8 cellular contexts compared by ENCODE assay signal in genomic region chr12:109462868-109463692, GRCh38. TPM values are rescaled to one million over a fixed set of nuclear protein-coding genes. Genes with fewer than 3 reads are reported as not detected.
DNase-seq lines count a peak whose midpoint lies in the region; ATAC-seq and TF ChIP-seq lines count a peak whose summit lies in the region.

No MANE protein-coding gene starts in this region.

- TF ChIP-seq POLR2A in NB4 (IDR thresholded peaks at IDR 0.05; ENCODE audit: extremely low read depth, insufficient read length), result no peak

- H3K79me2 ChIP-seq in OCI-LY7 (ENCODE audit: insufficient read depth, low read depth, low read length), result peaks cover 12% of the 10 kb centered on the region; the same call in 1 of the 2 replicates

- no peak overlapping the region for H2AFZ ChIP-seq in OCI-LY7 (ENCODE audit: low read length)

- DNase-seq in CD4-positive, alpha-beta T cell, result no peak
- DNase-seq in NB4 (ENCODE audit: low read depth) (peak; percentile 26), immature natural killer cell (no peak), OCI-LY7 (ENCODE audit: low spot score) (no peak)

- peak; percentile 73 for ATAC-seq in CD4-positive, alpha-beta T cell (ENCODE audit: poor library complexity)
- ATAC-seq in HG03460 (IDR thresholded peaks at IDR 0.05; ENCODE audit: unreplicated experiment) (no peak), HG02623 (IDR thresholded peaks at IDR 0.05; ENCODE audit: unreplicated experiment) (no peak)

- H3K36me3 Mint-ChIP-seq in CD4-positive, alpha-beta T cell (ENCODE audit: low read depth), result peaks cover 58% of the 10 kb centered on the region
- H3K36me3 Mint-ChIP-seq in brain (peaks cover 22% of the 10 kb centered on the region), immature natural killer cell (peaks cover 13 to 29% (median 15%) of the 10 kb centered on the region in 3 donors)

- no peak overlapping the region for H3K4me2 ChIP-seq in OCI-LY7 (ENCODE audit: low read length)

- H3K27ac ChIP-seq in CD4-positive, alpha-beta T cell (ENCODE audit: low read depth, low read length), result no peak overlapping the region
- H3K27ac ChIP-seq in skin epidermis (peak overlapping the region; percentile 40 to 94 (median 85)), OCI-LY7 (ENCODE audit: low read depth, low read length, poor library complexity, severe bottlenecking) (no peak overlapping the region)

- no peak for TF ChIP-seq CTCF in CD4-positive, alpha-beta T cell (IDR thresholded peaks at IDR 0.05)
- TF ChIP-seq CTCF in NB4 (IDR thresholded peaks at IDR 0.05; ENCODE audit: low read depth, low read length) (no peak), brain (conservative IDR thresholded peaks at IDR 0.05) (no peak), OCI-LY7 (conservative IDR thresholded peaks at IDR 0.05; ENCODE audit: low read length) (no peak)

- peak overlapping the region; percentile 76 for H3K27ac Mint-ChIP-seq in CD4-positive, alpha-beta T cell
- peak overlapping the region in 4 of 5 experiments; percentile 18 to 98 (median 94) for H3K27ac Mint-ChIP-seq in brain
- H3K27ac Mint-ChIP-seq in immature natural killer cell, result peak overlapping the region; percentile 85 to 99 (median 96)

- H3K36me3 ChIP-seq in OCI-LY7 (ENCODE audit: insufficient read depth, low read length), result peaks cover 49% of the 10 kb centered on the region

- no peaks in the 10 kb centered on the region for H3K27me3 ChIP-seq in CD4-positive, alpha-beta T cell (ENCODE audit: control insufficient read depth, insufficient read depth, low read length)

- H4K20me1 ChIP-seq in OCI-LY7 (ENCODE audit: insufficient read depth, low read length), result no peaks in the 10 kb centered on the region

- H3K27me3 Mint-ChIP-seq in CD4-positive, alpha-beta T cell, result no peaks in the 10 kb centered on the region
- H3K27me3 Mint-ChIP-seq in brain (peaks cover 2% of the 10 kb centered on the region), immature natural killer cell (ENCODE audit: low read depth in 3 of 3) (peaks cover 3 to 5% (median 4%) of the 10 kb centered on the region in 3 donors)

- POLR2A ChIA-PET in CD4-positive, alpha-beta T cell (lab: Charles Lee), result interaction anchor here (0.8 to 2.2 kb wide), 5 partner anchors 10 to 35 kb away, joined by 3 to 21 read pairs (median 5); partner anchors contain the start of genes KCTD10 and UBE3B
- POLR2A ChIA-PET in OCI-LY7 (lab: Charles Lee), result interaction anchor here (0.6 kb wide), 1 partner anchor 31 kb away, joined by 9 read pairs; no protein-coding TSS in a partner anchor

- intact Hi-C loops in CD4-positive, alpha-beta T cell (cut with DNase I, micrococcal nuclease), result no loop called here
- intact Hi-C loops in OCI-LY7 (cut with micrococcal nuclease; ENCODE audit: unreplicated experiment), result no loop called here

- peaks cover 13% of the 10 kb centered on the region for H3K4me1 ChIP-seq in OCI-LY7 (ENCODE audit: insufficient read depth, low read length, poor library complexity, severe bottlenecking)

- peak overlapping the region; percentile 61 for H3K4me3 Mint-ChIP-seq in CD4-positive, alpha-beta T cell
- peak overlapping the region in 3 of 5 experiments; percentile 20 to 72 (median 66) for H3K4me3 Mint-ChIP-seq in brain
- peak overlapping the region; percentile 40 to 85 (median 63) for H3K4me3 Mint-ChIP-seq in immature natural killer cell

- peaks cover 58% of the 10 kb centered on the region for H3K4me1 Mint-ChIP-seq in CD4-positive, alpha-beta T cell (ENCODE audit: low read depth)
- H3K4me1 Mint-ChIP-seq in brain (peaks cover 74% of the 10 kb centered on the region), immature natural killer cell (peaks cover 97 to 100% of the 10 kb centered on the region in 2 donors)

- no peaks in the 10 kb centered on the region for H3K9me2 ChIP-seq in OCI-LY7 (ENCODE audit: insufficient read depth, low read length)

- H3K9me3 ChIP-seq in CD4-positive, alpha-beta T cell (ENCODE audit: control insufficient read depth, low read length), result no peaks in the 10 kb centered on the region
- H3K9me3 ChIP-seq in OCI-LY7 (ENCODE audit: low read length), result no peaks in the 10 kb centered on the region

- CTCF ChIA-PET in CD4-positive, alpha-beta T cell (lab: Charles Lee), result interaction anchor here (1.0 to 1.5 kb wide), 2 partner anchors 30 to 35 kb away, joined by 3 to 4 read pairs; no protein-coding TSS in a partner anchor
- CTCF ChIA-PET in OCI-LY7 (lab: Charles Lee; ENCODE audit: unreplicated experiment), result no interaction called here

- no peaks in the 10 kb centered on the region for H3K9me3 Mint-ChIP-seq in CD4-positive, alpha-beta T cell
- H3K9me3 Mint-ChIP-seq in brain (no peaks in the 10 kb centered on the region), immature natural killer cell (no peaks in the 10 kb centered on the region)

- H3K4me3 ChIP-seq in NB4 (ENCODE audit: low read depth, low read length), result no peak overlapping the region
- H3K4me3 ChIP-seq in skin epidermis, result peak overlapping the region in 1 of 7 experiments; percentile 6
- H3K4me3 ChIP-seq in OCI-LY7 (ENCODE audit: low read depth, low read length, poor library complexity, severe bottlenecking), result no peak overlapping the region

- no TSS peak for BruUV-seq in OCI-LY7 (replicated peaks; lab: Mats Ljungman, UMichigan)

RNA-seq across cellular contexts. Expression of gene KCTD10, which starts 14.0 kb away (rescaled TPM):
- total RNA-seq in CD4-positive, alpha-beta T cell, result 10 to 100 TPM; 24.2 to 26.1 TPM
- polyA plus RNA-seq in brain (ENCODE audit: insufficient read depth, low read depth, low replicate concordance) (26.4 TPM), immature natural killer cell (100 to 1,000 TPM in 2 of 3 donors, 10 to 100 TPM in 1; 59.7 to 204 (median 127) TPM)
- 26.4 and 28.1 TPM in 2 replicates for total RNA-seq in OCI-LY7 (2014; rRNA removed; shearing (Covaris generic))
- total RNA-seq in OCI-LY7 (2022), result 43.5 and 45.7 TPM in 2 replicates

RNA-seq across cellular contexts. Expression of gene UBE3B, which starts 14.4 kb away (rescaled TPM):
- 10 to 100 TPM; 17.2 to 19.9 TPM for total RNA-seq in CD4-positive, alpha-beta T cell
- polyA plus RNA-seq in brain (ENCODE audit: insufficient read depth, low read depth, low replicate concordance), result 21.9 TPM
- polyA plus RNA-seq in immature natural killer cell, result 10 to 100 TPM; 25.3 to 41.2 (median 34.2) TPM
- total RNA-seq in OCI-LY7 (2014; rRNA removed; shearing (Covaris generic)), result 21.2 and 32.6 TPM in 2 replicates
- total RNA-seq in OCI-LY7 (2022), result 27.8 and 32.7 TPM in 2 replicates

Comparison
In these comparisons a context has a peak if more than half of its experiments do, and no peak if none do; other contexts are left out.
1. H3K27ac ChIP-seq: peak in skin epidermis (21 of 21); none in CD4-positive, alpha-beta T cell (single experiment) and OCI-LY7 (single experiment).
2. Peak in every context shown above with its lines, with median percentiles within 50 percentile points of each other: H3K27ac Mint-ChIP-seq and H3K4me3 Mint-ChIP-seq.